24 cellular contexts compared by ENCODE assay signal in genomic region chr19:18577365-18577914, GRCh38. TPM values are rescaled to one million over a fixed set of nuclear protein-coding genes. Genes with fewer than 3 reads are reported as not detected.
DNase-seq lines count a peak whose midpoint lies in the region; ATAC-seq and TF ChIP-seq lines count a peak whose summit lies in the region.
"Had no signal": no experiment of that assay in that cellular context is flagged by ENCODE, and none has a peak within 500 bp of the region (broad histone marks: within the 10 kb centered on the region; RNA-seq: fewer than 3 reads in every experiment).

No MANE protein-coding gene starts in this region.

- peak overlapping the region; percentile 84 for H3K27ac Mint-ChIP-seq in WTC11
- peak overlapping the region; percentile 59 for H3K27ac Mint-ChIP-seq in progenitor cell of endocrine pancreas
- H3K27ac Mint-ChIP-seq: activated naive CD4-positive, alpha-beta T cell treated with anti-CD3 and anti-CD28 coated beads, Interleukin-2, amount 10 ng/mL, durations not matched to agents 7 days and 5 days; CD4-positive, alpha-beta T cell had no signal

- no peaks in the 10 kb centered on the region for H3K9me3 ChIP-seq in cardiac muscle cell (ENCODE audit: low read depth)
- H3K9me3 ChIP-seq: left lung, tibial artery had no signal

- peaks cover 7% of the 10 kb centered on the region for H3K4me1 ChIP-seq in cardiac muscle cell (ENCODE audit: low read depth)

- H3K4me1 Mint-ChIP-seq in WTC11 = peaks cover 11% of the 10 kb centered on the region
- peaks cover 8% of the 10 kb centered on the region for H3K4me1 Mint-ChIP-seq in progenitor cell of endocrine pancreas (ENCODE audit: low read depth)

- TF ChIP-seq CTCF in cardiac muscle cell (IDR thresholded peaks at IDR 0.05; ENCODE audit: low read depth, low read length) (no peak), WTC11 (IDR thresholded peaks at IDR 0.05) (no peak), progenitor cell of endocrine pancreas (IDR thresholded peaks at IDR 0.05; ENCODE audit: unreplicated experiment) (no peak)

- DNase-seq in cardiac muscle cell (ENCODE audit: low read depth in 1 of 2, low spot score in 1 of 2) (no peak), left ventricle myocardium superior (no peak), WTC11 (ENCODE audit: low spot score) (no peak), progenitor cell of endocrine pancreas (ENCODE audit: low spot score, unreplicated experiment) (no peak), cerebellum (ENCODE audit: low spot score) (no peak)
- DNase-seq: activated CD4-positive, alpha-beta T cell treated with anti-CD3 and anti-CD28 coated beads, Interleukin-2, amount 50 U/mL, for 1 hour; activated naive CD4-positive, alpha-beta T cell treated with anti-CD3 and anti-CD28 coated beads, Interleukin-2, amount 10 ng/mL, durations not matched to agents 7 days and 5 days; activated T-cell treated with anti-CD3 and anti-CD28 coated beads, Interleukin-2, amount 50 U/mL, for 48 hours; amygdala; CD4-positive, alpha-beta T cell; DMS 273 treated with DMSO at 0.1 percent for 48 hours; EL; mesendoderm; NCI-H1105; NCI-H1930; NCI-H2227 treated with DMSO at 0.1 percent for 48 hours; NCI-H69; stimulated activated naive CD8-positive, alpha-beta T cell treated with anti-CD3 and anti-CD28 coated beads, Interleukin-15, amount 100 ng/mL, for 72 hours; T1000; tibial artery had no signal

- no peaks in the 10 kb centered on the region for H3K27me3 ChIP-seq in cardiac muscle cell
- H3K27me3 ChIP-seq: left lung, tibial artery had no signal

- ATAC-seq in left ventricle myocardium superior (no peak), WTC11 (no peak), GM18502 (IDR thresholded peaks at IDR 0.05; ENCODE audit: poor library complexity, unreplicated experiment) (no peak)
- ATAC-seq: left lung; stimulated activated naive CD8-positive, alpha-beta T cell treated with anti-CD3 and anti-CD28 coated beads, Interleukin-15, amount 100 ng/mL, for 72 hours had no signal

- H3K4me3 Mint-ChIP-seq in WTC11 (no peak overlapping the region), progenitor cell of endocrine pancreas (ENCODE audit: low read depth) (no peak overlapping the region)
- H3K4me3 Mint-ChIP-seq: activated naive CD4-positive, alpha-beta T cell treated with anti-CD3 and anti-CD28 coated beads, Interleukin-2, amount 10 ng/mL, durations not matched to agents 7 days and 5 days; CD4-positive, alpha-beta T cell; stimulated activated naive CD8-positive, alpha-beta T cell treated with anti-CD3 and anti-CD28 coated beads, Interleukin-15, amount 100 ng/mL, for 72 hours had no signal

- POLR2A ChIA-PET in WTC11 (lab: Charles Lee) = interaction anchor here (1.1 kb wide), 1 partner anchor 12 kb away, joined by 3 read pairs; no protein-coding TSS in a partner anchor

- no peak overlapping the region for H3K4me3 ChIP-seq in cardiac muscle cell
- H3K4me3 ChIP-seq: left lung, skin epidermis, tibial artery had no signal

- peaks cover 25% of the 10 kb centered on the region for H3K36me3 ChIP-seq in cardiac muscle cell

- H3K27ac ChIP-seq in cardiac muscle cell = peak overlapping the region; percentile 34
- H3K27ac ChIP-seq: left lung, skin epidermis, tibial artery had no signal

- H3K27me3 Mint-ChIP-seq in WTC11 (ENCODE audit: low read depth) (no peaks in the 10 kb centered on the region), progenitor cell of endocrine pancreas (no peaks in the 10 kb centered on the region)
- H3K27me3 Mint-ChIP-seq: activated naive CD4-positive, alpha-beta T cell treated with anti-CD3 and anti-CD28 coated beads, Interleukin-2, amount 10 ng/mL, durations not matched to agents 7 days and 5 days; CD4-positive, alpha-beta T cell; IgD-negative memory B cell; stimulated activated naive CD8-positive, alpha-beta T cell treated with anti-CD3 and anti-CD28 coated beads, Interleukin-15, amount 100 ng/mL, for 72 hours had no signal

- intact Hi-C loops in left ventricle myocardium superior (cut with micrococcal nuclease) = no loop called here

- H3K36me3 Mint-ChIP-seq in WTC11 = peaks cover 42% of the 10 kb centered on the region
- H3K36me3 Mint-ChIP-seq in progenitor cell of endocrine pancreas (ENCODE audit: insufficient read depth) = peaks cover 9% of the 10 kb centered on the region

- H3K9me3 Mint-ChIP-seq in WTC11 = no peaks in the 10 kb centered on the region
- H3K9me3 Mint-ChIP-seq in progenitor cell of endocrine pancreas (ENCODE audit: low read depth) = no peaks in the 10 kb centered on the region
- H3K9me3 Mint-ChIP-seq: activated naive CD4-positive, alpha-beta T cell treated with anti-CD3 and anti-CD28 coated beads, Interleukin-2, amount 10 ng/mL, durations not matched to agents 7 days and 5 days; CD4-positive, alpha-beta T cell; IgD-negative memory B cell; stimulated activated naive CD8-positive, alpha-beta T cell treated with anti-CD3 and anti-CD28 coated beads, Interleukin-15, amount 100 ng/mL, for 72 hours had no signal

- CTCF ChIA-PET in WTC11 (lab: Charles Lee) = interaction anchor here (1.3 to 1.6 kb wide), 3 partner anchors 12 to 289 kb away, joined by 3 to 5 read pairs (median 4); no protein-coding TSS in a partner anchor

TF ChIP-seq in WTC11, 78 proteins besides CTCF, POLR2A, EP300 and RAD21 (continues in another document):
- TF ChIP-seq TEAD1 (CRISPR knock-in tag; IDR thresholded peaks at IDR 0.05) (no peak), KAT7 (CRISPR knock-in tag; IDR thresholded peaks at IDR 0.05; ENCODE audit: borderline replicate concordance) (no peak), ZMAT4 (CRISPR knock-in tag; IDR thresholded peaks at IDR 0.05) (no peak), CDX4 (CRISPR knock-in tag; IDR thresholded peaks at IDR 0.05; ENCODE audit: borderline replicate concordance) (no peak), ZNF263 (CRISPR knock-in tag; IDR thresholded peaks at IDR 0.05; ENCODE audit: low read depth) (no peak), USF2 (CRISPR knock-in tag; IDR thresholded peaks at IDR 0.05) (no peak), MYBL2 (CRISPR knock-in tag; IDR thresholded peaks at IDR 0.05) (no peak), ZBTB43 (CRISPR knock-in tag; IDR thresholded peaks at IDR 0.05) (no peak)

RNA-seq across cellular contexts. Expression of gene UBA52, which starts 5.8 kb away (rescaled TPM):
- total RNA-seq in cardiac muscle cell = 387 and 390 TPM in 2 replicates
- polyA plus RNA-seq in cardiac muscle cell = 415 and 457 TPM in 2 replicates
- total RNA-seq in left ventricle myocardium superior = 725 TPM
- 1,300 to 1,361 TPM (median 1,328 TPM) in 3 replicates for total RNA-seq in WTC11 (2021)
- 951 and 968 TPM in 2 replicates for total RNA-seq in progenitor cell of endocrine pancreas
- total RNA-seq in cerebellum = 435 TPM

RNA-seq across cellular contexts. Expression of gene REX1BD, which starts 11.2 kb away (rescaled TPM):
- total RNA-seq in cardiac muscle cell (130 and 133 TPM in 2 replicates), left ventricle myocardium superior (75.8 TPM), WTC11 (2021) (90.2 to 107 TPM (median 99.0 TPM) in 3 replicates), progenitor cell of endocrine pancreas (66.5 and 67.4 TPM in 2 replicates), cerebellum (17.1 TPM)
- 141 and 179 TPM in 2 replicates for polyA plus RNA-seq in cardiac muscle cell

RNA-seq across cellular contexts. Expression of gene KXD1, which starts 19.8 kb away (rescaled TPM):
- total RNA-seq in cardiac muscle cell = 137 and 160 TPM in 2 replicates
- 111 and 127 TPM in 2 replicates for polyA plus RNA-seq in cardiac muscle cell
- 43.9 TPM for total RNA-seq in left ventricle myocardium superior
- 136 to 155 TPM (median 154 TPM) in 3 replicates for total RNA-seq in WTC11 (2021)
- 77.7 and 82.8 TPM in 2 replicates for total RNA-seq in progenitor cell of endocrine pancreas
- 23.6 TPM for total RNA-seq in cerebellum

RNA-seq across cellular contexts. Expression of gene CRLF1, which starts 29.2 kb away (rescaled TPM):
- total RNA-seq in cardiac muscle cell (0.14 and 0.69 TPM in 2 replicates), left ventricle myocardium superior (21.4 TPM), WTC11 (2021) (36.4 to 55.8 TPM (median 51.4 TPM) in 3 replicates), progenitor cell of endocrine pancreas (4.4 and 6.0 TPM in 2 replicates), cerebellum (3.0 TPM)
- 0.89 and 1.2 TPM in 2 replicates for polyA plus RNA-seq in cardiac muscle cell
- total RNA-seq: CD4-positive, alpha-beta T cell had no signal

RNA-seq across cellular contexts. Expression of gene FKBP8, which starts 34.1 kb away (rescaled TPM):
- total RNA-seq in cardiac muscle cell (514 and 568 TPM in 2 replicates), left ventricle myocardium superior (181 TPM), WTC11 (2021) (345 to 423 TPM (median 410 TPM) in 3 replicates), progenitor cell of endocrine pancreas (216 and 220 TPM in 2 replicates), cerebellum (81.4 TPM)
- 398 and 473 TPM in 2 replicates for polyA plus RNA-seq in cardiac muscle cell
